Comparison of ENCODE assay signal across 15 cellular contexts in the genomic region with DNA sequence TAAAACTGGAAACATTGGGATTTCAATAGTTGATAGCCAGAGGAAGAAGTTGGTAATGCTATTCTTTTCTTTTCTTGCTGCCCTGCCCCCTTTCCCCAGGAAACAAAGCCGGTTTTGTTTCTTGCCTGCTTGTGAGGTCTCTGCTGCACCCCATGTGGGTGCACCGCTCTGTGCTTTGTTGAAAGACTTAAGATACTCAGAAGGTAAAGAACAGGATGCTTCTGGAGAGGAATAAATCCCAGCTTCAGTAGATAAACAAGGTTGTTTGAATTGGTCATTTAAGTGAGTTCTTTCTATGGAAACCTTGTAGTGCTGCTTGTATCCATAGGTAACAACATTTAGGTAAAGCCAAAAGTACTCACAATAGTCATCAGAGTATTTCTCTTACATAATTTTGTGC.
A peak's percentile ranks its signal among the peaks of the same experiment; 100 is the strongest.
DNase-seq lines count a peak whose midpoint lies in the region; ATAC-seq and TF ChIP-seq lines count a peak whose summit lies in the region.
"Had no signal": no experiment of that assay in that cellular context is flagged by ENCODE, and none has a peak within 500 bp of the region (broad histone marks: within the 10 kb centered on the region; RNA-seq: fewer than 3 reads in every experiment).

No MANE protein-coding gene starts in this region.

- H3K9me3 ChIP-seq in HUES6 (ENCODE audit: control insufficient read depth, insufficient read depth, low read depth, low read length) (peaks cover 10% of the 10 kb centered on the region; the same call in 1 of the 2 replicates), subcutaneous abdominal adipose tissue (ENCODE audit: control insufficient read depth in 5 of 5, low read length in 5 of 5) (no peaks in the 10 kb centered on the region)
- H3K9me3 ChIP-seq: colonic mucosa had no signal

- TF ChIP-seq CTCF in GM13977 (IDR thresholded peaks at IDR 0.05; ENCODE audit: extremely low read depth, insufficient read depth, missing control alignments) = no peak

- peaks cover 7% of the 10 kb centered on the region; the same call in 1 of the 2 replicates for H3K36me3 ChIP-seq in HUES6 (ENCODE audit: control insufficient read depth, insufficient read depth, low read length)
- H3K36me3 ChIP-seq in subcutaneous abdominal adipose tissue (ENCODE audit: control insufficient read depth in 5 of 5, insufficient read depth in 5 of 5, low read length in 5 of 5) = peaks cover 0 to 4% (median 2%) of the 10 kb centered on the region in 5 donors
- H3K36me3 ChIP-seq: colonic mucosa had no signal

- H3K27ac ChIP-seq in HUES6 (ENCODE audit: low read depth, low read length) = peak overlapping the region; percentile 86
- H3K27ac ChIP-seq in layer of hippocampus (ENCODE audit: low read depth, low read length) = peak overlapping the region; percentile 19
- peak overlapping the region; percentile 85 for H3K27ac ChIP-seq in subcutaneous abdominal adipose tissue (ENCODE audit: low read depth, low read length)
- H3K27ac ChIP-seq: colonic mucosa, VCaP had no signal

- no peak for ATAC-seq in GM21786 (IDR thresholded peaks at IDR 0.05; ENCODE audit: unreplicated experiment)
- ATAC-seq: naive thymus-derived CD8-positive, alpha-beta T cell had no signal

- H3K27me3 ChIP-seq in HUES6 (ENCODE audit: control insufficient read depth, insufficient read depth, low read length) (no peaks in the 10 kb centered on the region), layer of hippocampus (ENCODE audit: control insufficient read depth, insufficient read depth, low read length) (no peaks in the 10 kb centered on the region), subcutaneous abdominal adipose tissue (ENCODE audit: control insufficient read depth in 5 of 5, insufficient read depth in 4 of 5, low read length in 5 of 5) (no peaks in the 10 kb centered on the region)
- H3K27me3 ChIP-seq: colonic mucosa had no signal

- in situ Hi-C loops in GM13977 (cut with MboI; ENCODE audit: low pct_unique_long_range_greater_than_20kb, low sequenced_read_pairs, unreplicated experiment) = no loop called here

- H3K4me1 ChIP-seq in HUES6 (ENCODE audit: control insufficient read depth, insufficient read depth, low read length) (peaks cover 49% of the 10 kb centered on the region), subcutaneous abdominal adipose tissue (ENCODE audit: control insufficient read depth in 5 of 5, insufficient read depth in 5 of 5, low read length in 5 of 5) (peaks cover 0 to 29% (median 0%) of the 10 kb centered on the region in 5 donors)
- H3K4me1 ChIP-seq: colonic mucosa had no signal

- H3K9ac ChIP-seq in HUES6 (ENCODE audit: low read length) = no peak overlapping the region
- peak overlapping the region in 1 of 5 donors; percentile 28 for H3K9ac ChIP-seq in subcutaneous abdominal adipose tissue (ENCODE audit: low read length in 5 of 5)

- H3K4me3 ChIP-seq in HUES6 (ENCODE audit: low read depth, low read length) (peak overlapping the region; percentile 13; the same call in 1 of the 2 replicates), subcutaneous abdominal adipose tissue (ENCODE audit: low read depth in 1 of 5, low read length in 5 of 5) (peak overlapping the region in 1 of 5 donors; percentile 29)
- H3K4me3 ChIP-seq: colonic mucosa had no signal

- DNase-seq in cerebellar cortex (ENCODE audit: low spot score) (peak; percentile 10), COLO668 (lab: John Stamatoyannopoulos, UW; ENCODE audit: unreplicated experiment) (no peak), GM13977 (ENCODE audit: low spot score) (no peak), AML-193 (lab: John Stamatoyannopoulos, UW) (no peak)
- DNase-seq: CD4-positive, alpha-beta T cell; colonic mucosa; GDM1; naive thymus-derived CD8-positive, alpha-beta T cell; NCI-H1092; small intestine had no signal

Comparison
In these comparisons a context has a peak if more than half of its experiments do, and no peak if none do; other contexts are left out.
1. H3K27ac ChIP-seq: peak in every context shown above with its lines; median percentile 86 in HUES6; 85 in subcutaneous abdominal adipose tissue; 19 in layer of hippocampus.